9 cellular contexts compared by ENCODE assay signal in genomic region chr19:14817052-14817451, GRCh38. TPM values are rescaled to one million over a fixed set of nuclear protein-coding genes. Genes with fewer than 3 reads are reported as not detected.
"Had no signal": no experiment of that assay in that cellular context is flagged by ENCODE, and none has a peak within 500 bp of the region (broad histone marks: within the 10 kb centered on the region; RNA-seq: fewer than 3 reads in every experiment).

No MANE protein-coding gene starts in this region.

- DNase-seq: GDM1, GF-D8 had no signal

- H3K4me3 ChIP-seq: GM12878 had no signal

- FAIRE-seq: G401.6, GM12878, GM12891, GM12892, GM18507, GM19239 had no signal

- ATAC-seq: GM12878 had no signal

RNA-seq across cellular contexts. Expression of gene OR7A5, which starts 17.9 kb away (rescaled TPM):
- total RNA-seq: G401, GM12878 had no signal
- polyA plus RNA-seq: GM12878 had no signal

RNA-seq across cellular contexts. Expression of gene OR7C1, which starts 17.9 kb away (rescaled TPM):
- total RNA-seq: G401, GM12878 had no signal

RNA-seq across cellular contexts. Expression of gene OR7A10, which starts 31.7 kb away (rescaled TPM):
- total RNA-seq: G401, GM12878 had no signal
- polyA plus RNA-seq: GM12878 had no signal

RNA-seq across cellular contexts. Expression of gene ADGRE2, which starts 38.7 kb away (rescaled TPM):
- total RNA-seq: G401 had no signal
